Comparison of ENCODE assay signal across 8 cellular contexts in genomic region chr13:46648166-46648607, GRCh38.
DNase-seq lines count a peak whose midpoint lies in the region; ATAC-seq and TF ChIP-seq lines count a peak whose summit lies in the region.

No MANE protein-coding gene starts in this region.

- no peaks in the 10 kb centered on the region for H4K20me1 ChIP-seq in OCI-LY1 (ENCODE audit: insufficient read depth, low read length)

- ATAC-seq in GM19351 (IDR thresholded peaks at IDR 0.05; ENCODE audit: unreplicated experiment), result peak; percentile 92
- peak; percentile 72 for ATAC-seq in HG03159 (IDR thresholded peaks at IDR 0.05; ENCODE audit: unreplicated experiment)
- ATAC-seq in left lobe of liver, result peak; percentile 86

- TF ChIP-seq CTCF in OCI-LY1 (IDR thresholded peaks at IDR 0.05; ENCODE audit: low read length) (no peak), GM20000 (IDR thresholded peaks at IDR 0.05; ENCODE audit: extremely low read depth, missing control alignments) (no peak)

- H2AFZ ChIP-seq in OCI-LY1 (ENCODE audit: low read length), result no peak overlapping the region

- H3F3A ChIP-seq in OCI-LY1 (ENCODE audit: insufficient read depth, low read length), result no peaks in the 10 kb centered on the region

- peaks cover 17% of the 10 kb centered on the region for H3K4me1 ChIP-seq in OCI-LY1 (ENCODE audit: insufficient read depth, low read length, severe bottlenecking)

- no peaks in the 10 kb centered on the region for H3K79me2 ChIP-seq in OCI-LY1 (ENCODE audit: insufficient read depth, low read length)

- H3K27ac ChIP-seq in OCI-LY1 (ENCODE audit: low read depth, low read length, poor library complexity, severe bottlenecking), result no peak overlapping the region

- H3K9me3 ChIP-seq in OCI-LY1 (ENCODE audit: low read length), result no peaks in the 10 kb centered on the region

- H3K27me3 ChIP-seq in OCI-LY1 (ENCODE audit: insufficient read depth, low read length), result no peaks in the 10 kb centered on the region

- H3K36me3 ChIP-seq in OCI-LY1 (ENCODE audit: insufficient read depth, low read length), result no peaks in the 10 kb centered on the region

- no peaks in the 10 kb centered on the region for H3K9me2 ChIP-seq in OCI-LY1 (ENCODE audit: low read depth, low read length)

- peak overlapping the region; percentile 25; the same call in 1 of the 2 replicates for H3K4me2 ChIP-seq in OCI-LY1 (ENCODE audit: low read length)

- H3K9ac ChIP-seq in OCI-LY1 (ENCODE audit: low read length), result no peak overlapping the region

- DNase-seq in DMS53 treated with DMSO at 0.1 percent for 48 hours (lab: John Stamatoyannopoulos, UW; ENCODE audit: unreplicated experiment) (peak; percentile 83), left lobe of liver (ENCODE audit: low spot score) (peak; percentile 60), CD1c-positive myeloid dendritic cell (ENCODE audit: extremely low spot score) (no peak), GM20000 (ENCODE audit: low spot score) (no peak), DMS79 treated with DMSO at 0.1 percent for 48 hours (lab: John Stamatoyannopoulos, UW) (no peak)

- H3K4me3 ChIP-seq in OCI-LY1 (ENCODE audit: low read depth, low read length, poor library complexity, severe bottlenecking), result no peak overlapping the region

Comparison
In these comparisons a context has a peak if more than half of its experiments do, and no peak if none do; other contexts are left out.
1. DNase-seq: peak in DMS53 treated with DMSO at 0.1 percent for 48 hours (single experiment) and left lobe of liver (single experiment); none in CD1c-positive myeloid dendritic cell (single experiment), GM20000 (single experiment) and DMS79 treated with DMSO at 0.1 percent for 48 hours (single experiment).
2. Peak in every context shown above with its lines, with median percentiles within 50 percentile points of each other: ATAC-seq.